Comparison of ENCODE assay signal across 16 cellular contexts in genomic region chr3:135891121-135891520, GRCh38.
"Had no signal": no experiment of that assay in that cellular context is flagged by ENCODE, and none has a peak within 500 bp of the region (broad histone marks: within the 10 kb centered on the region; RNA-seq: fewer than 3 reads in every experiment).

No MANE protein-coding gene starts in this region.

- H3K4me1 ChIP-seq: left lung, spleen, upper lobe of right lung had no signal

- H3K36me3 ChIP-seq: left lung, ovary, spleen, upper lobe of right lung had no signal

- H3K27ac ChIP-seq: hepatocyte, left lung, ovary, spleen, upper lobe of right lung, VCaP had no signal

- ATAC-seq: activated CD8-positive, alpha-beta memory T cell treated with anti-CD3 and anti-CD28 coated beads, Interleukin-2, amount 10 ng/mL, durations not matched to agents 7 days and 5 days; activated naive CD8-positive, alpha-beta T cell treated with anti-CD3 and anti-CD28 coated beads, Interleukin-2, amount 50 U/mL, for 24 hours; left lung; sciatic nerve; upper lobe of right lung had no signal

- DNase-seq: activated CD4-positive, alpha-beta memory T cell treated with anti-CD3 and anti-CD28 coated beads for 36 hours; activated CD8-positive, alpha-beta memory T cell treated with anti-CD3 and anti-CD28 coated beads, Interleukin-2, amount 10 ng/mL, durations not matched to agents 7 days and 5 days; activated naive CD4-positive, alpha-beta T cell treated with anti-CD3 and anti-CD28 coated beads for 36 hours; activated naive CD8-positive, alpha-beta T cell treated with anti-CD3 and anti-CD28 coated beads, Interleukin-2, amount 50 U/mL, for 24 hours; activated T-cell treated with anti-CD3 and anti-CD28 coated beads, Interleukin-2, amount 50 U/mL, for 1 hour; aorta; islet precursor cell; left lung; mammary epithelial cell; ovary; spleen; T-helper 9 cell; upper lobe of right lung had no signal

- H3K4me3 ChIP-seq: hepatocyte, left lung, ovary, spleen, upper lobe of right lung had no signal

- H3K9me3 ChIP-seq: left lung, ovary, spleen, upper lobe of right lung had no signal

- H3K27me3 ChIP-seq: hepatocyte, left lung, ovary, spleen, upper lobe of right lung had no signal
